1 cellular context compared by ENCODE assay signal in genomic region chr7:139339698-139340036, GRCh38.
TF ChIP-seq lines count a peak whose summit lies in the region.

No MANE protein-coding gene starts in this region.

TF ChIP-seq in K562, 482 proteins besides CTCF, POLR2A, EP300 and RAD21 (continued from another document and continues in another):
- TF ChIP-seq ZNF384 (IDR thresholded peaks at IDR 0.05; ENCODE audit: low read depth, low read length) (no peak), ZNF324 (CRISPR knock-in tag; IDR thresholded peaks at IDR 0.05) (no peak), TOE1 (IDR thresholded peaks at IDR 0.05; ENCODE audit: borderline replicate concordance) (no peak), TOE1 (CRISPR knock-in tag; IDR thresholded peaks at IDR 0.05; ENCODE audit: borderline replicate concordance, low read depth) (no peak), E2F1 (CRISPR knock-in tag; IDR thresholded peaks at IDR 0.05) (no peak), ZNF507 (tag; conservative IDR thresholded peaks at IDR 0.05) (no peak), HCFC1 (IDR thresholded peaks at IDR 0.05; ENCODE audit: low read depth, low read length) (no peak), RHOXF2B (CRISPR knock-in tag; conservative IDR thresholded peaks at IDR 0.05) (no peak), SAP30 (IDR thresholded peaks at IDR 0.05; ENCODE audit: borderline replicate concordance, insufficient read depth, low read depth, low read length, poor library complexity, severe bottlenecking) (peak; percentile 61), MECOM (CRISPR knock-in tag; IDR thresholded peaks at IDR 0.05) (peak; percentile 63; the same call in 1 of the 2 replicates), IRF1 (CRISPR knock-in tag; IDR thresholded peaks at IDR 0.05; ENCODE audit: borderline replicate concordance) (0 out of 2 replicates have a peak, but pooled peaks have one; percentile 67), CHD2 (IDR thresholded peaks at IDR 0.05; ENCODE audit: low read depth, low read length) (no peak), NR4A1 (CRISPR knock-in tag; IDR thresholded peaks at IDR 0.05) (no peak), NR4A1 (tag; IDR thresholded peaks at IDR 0.05) (no peak; the same call in 1 of the 2 replicates), SP2 (IDR thresholded peaks at IDR 0.05; ENCODE audit: extremely low read depth, low read depth, low read length, poor library complexity, severe bottlenecking) (no peak), ZHX1 (conservative IDR thresholded peaks at IDR 0.05; ENCODE audit: low read length) (no peak), ETS2 (tag; IDR thresholded peaks at IDR 0.05; ENCODE audit: borderline replicate concordance, poor library complexity, severe bottlenecking) (no peak), CBFA2T3 (IDR thresholded peaks at IDR 0.05) (no peak), YY1 (IDR thresholded peaks at IDR 0.05; ENCODE audit: borderline replicate concordance in 1 of 3, control insufficient read depth in 1 of 3, extremely low read depth in 1 of 3, insufficient read depth in 3 of 3, insufficient read length in 1 of 3, insufficient replicate concordance in 2 of 3, low read depth in 1 of 3, low read length in 2 of 3) (no peak), MED1 (CRISPR knock-in tag; IDR thresholded peaks at IDR 0.05; ENCODE audit: borderline replicate concordance) (no peak), HDAC6 (IDR thresholded peaks at IDR 0.05; ENCODE audit: low read depth, low read length) (no peak), HLTF (IDR thresholded peaks at IDR 0.05) (no peak), ZBTB2 (IDR thresholded peaks at IDR 0.05) (no peak), ARNT (IDR thresholded peaks at IDR 0.05) (no peak), MAFG (tag; conservative IDR thresholded peaks at IDR 0.05) (0 out of 2 replicates have a peak, but pooled peaks have one; percentile 39), PHB (CRISPR knock-in tag; IDR thresholded peaks at IDR 0.05) (no peak), DEAF1 (CRISPR knock-in tag; IDR thresholded peaks at IDR 0.05) (no peak), MLLT1 (IDR thresholded peaks at IDR 0.05) (peak in 1 of 2 experiments; percentile 98; a peak in 2 of 4 replicates), HDAC1 (IDR thresholded peaks at IDR 0.05) (0 out of 4 replicates have a peak, but pooled peaks of 1 of the 2 experiments have one; percentile 37), ZNF124 (CRISPR knock-in tag; IDR thresholded peaks at IDR 0.05) (no peak), ZNF445 (CRISPR knock-in tag; IDR thresholded peaks at IDR 0.05; ENCODE audit: low read depth) (no peak; the same call in 1 of the 2 replicates), SMAD3 (CRISPR knock-in tag; conservative IDR thresholded peaks at IDR 0.05) (no peak), RBBP5 (IDR thresholded peaks at IDR 0.05; ENCODE audit: borderline replicate concordance, insufficient read depth, low read length, poor library complexity, severe bottlenecking) (no peak), FOXA3 (CRISPR knock-in tag; conservative IDR thresholded peaks at IDR 0.05 in 1 of 2, IDR thresholded peaks at IDR 0.05 in 1 of 2) (no peak), REST (CRISPR knock-in tag; IDR thresholded peaks at IDR 0.05; ENCODE audit: low read depth) (no peak), CREB3 (tag; conservative IDR thresholded peaks at IDR 0.05; ENCODE audit: low read depth) (no peak; the same call in 1 of the 2 replicates), NUFIP1 (IDR thresholded peaks at IDR 0.05; ENCODE audit: partially characterized antibody) (no peak), ZNF77 (CRISPR knock-in tag; IDR thresholded peaks at IDR 0.05) (no peak), ID3 (CRISPR knock-in tag; IDR thresholded peaks at IDR 0.05) (no peak), ID3 (tag; IDR thresholded peaks at IDR 0.05) (0 out of 2 replicates have a peak, but pooled peaks have one; percentile 74), ARID2 (IDR thresholded peaks at IDR 0.05) (no peak), ZNF707 (CRISPR knock-in tag; conservative IDR thresholded peaks at IDR 0.05) (no peak), HMGN3 (IDR thresholded peaks at IDR 0.05; ENCODE audit: borderline replicate concordance, extremely low read depth, insufficient read length, low read depth, low read length) (no peak), BRCA1 (IDR thresholded peaks at IDR 0.05) (no peak), BRCA1 (CRISPR knock-in tag; IDR thresholded peaks at IDR 0.05) (peak; percentile 99; the same call in 1 of the 2 replicates), DPF2 (IDR thresholded peaks at IDR 0.05) (peak; percentile 50; the same call in 1 of the 2 replicates), BACH1 (tag; IDR thresholded peaks at IDR 0.05) (no peak), OTX1 (CRISPR knock-in tag; IDR thresholded peaks at IDR 0.05) (no peak), MEF2D (tag; conservative IDR thresholded peaks at IDR 0.05; ENCODE audit: low read depth) (0 out of 2 replicates have a peak, but pooled peaks have one; percentile 88), SAFB2 (IDR thresholded peaks at IDR 0.05; ENCODE audit: borderline replicate concordance, low read depth, low read length, severe bottlenecking) (no peak), ZNF586 (CRISPR knock-in tag; conservative IDR thresholded peaks at IDR 0.05) (no peak), JUN (IDR thresholded peaks at IDR 0.05; ENCODE audit: borderline replicate concordance, low read depth, low read length) (no peak), JUN (CRISPR knock-in tag; IDR thresholded peaks at IDR 0.05; ENCODE audit: borderline replicate concordance) (no peak), ADNP (tag; IDR thresholded peaks at IDR 0.05) (no peak), TBL1XR1 (IDR thresholded peaks at IDR 0.05; ENCODE audit: low read length in 2 of 2) (no peak), DACH1 (IDR thresholded peaks at IDR 0.05; ENCODE audit: partially characterized antibody) (peak; percentile 5), CHD4 (IDR thresholded peaks at IDR 0.05; ENCODE audit: insufficient read depth, insufficient replicate concordance, low read depth, low read length, poor library complexity, severe bottlenecking) (peak; percentile 94), CHD1 (IDR thresholded peaks at IDR 0.05; ENCODE audit: low read length) (no peak)
